In genomic region chr7:26862806-26863205, GRCh38 we compare ENCODE assay signal across 13 cellular contexts. TPM values are rescaled to one million over a fixed set of nuclear protein-coding genes. Genes with fewer than 3 reads are reported as not detected.
A peak's percentile ranks its signal among the peaks of the same experiment; 100 is the strongest.
DNase-seq lines count a peak whose midpoint lies in the region; ATAC-seq and TF ChIP-seq lines count a peak whose summit lies in the region.
"Had no signal": no experiment of that assay in that cellular context is flagged by ENCODE, and none has a peak within 500 bp of the region (broad histone marks: within the 10 kb centered on the region; RNA-seq: fewer than 3 reads in every experiment).

No MANE protein-coding gene starts in this region.

- dilution Hi-C loops in IMR-90 (cut with HindIII; ENCODE audit: low sequenced_read_pairs, unreplicated experiment) = no loop called here

- no peaks in the 10 kb centered on the region for H3K9me1 ChIP-seq in IMR-90 (ENCODE audit: insufficient read depth, low read length)

- H3K27me3 ChIP-seq in IMR-90 (ENCODE audit: control insufficient read depth, insufficient read depth, low read length) (no peaks in the 10 kb centered on the region), breast epithelium (no peaks in the 10 kb centered on the region), muscle layer of duodenum (ENCODE audit: low read depth, low read length) (no peaks in the 10 kb centered on the region)

- POLR2A ChIA-PET in IMR-90 (lab: Charles Lee; ENCODE audit: unreplicated experiment) = no interaction called here

- no peak overlapping the region for H3K23ac ChIP-seq in IMR-90 (ENCODE audit: low read depth, low read length)

- H4K91ac ChIP-seq in IMR-90 (ENCODE audit: insufficient read depth, low read depth, low read length) = no peak overlapping the region

- no peak overlapping the region for H3K4me3 ChIP-seq in IMR-90 (ENCODE audit: insufficient read depth, low read depth, low read length)
- peak overlapping the region in 1 of 3 donors; percentile 78 for H3K4me3 ChIP-seq in breast epithelium
- H3K4me3 ChIP-seq in muscle layer of duodenum (ENCODE audit: low read depth in 1 of 2, low read length in 2 of 2) = peak overlapping the region; percentile 97 to 98
- H3K4me3 ChIP-seq: SJSA1 had no signal

- H3K4me2 ChIP-seq in IMR-90 (ENCODE audit: low read depth, low read length) = no peak overlapping the region

- CTCF ChIA-PET in IMR-90 (lab: Yijun Ruan, JAX) = interaction anchor here (0.5 to 0.6 kb wide), 2 partner anchors 466 to 784 kb away, joined by 3 read pairs; no protein-coding TSS in a partner anchor

- H3K27ac ChIP-seq in 22Rv1 (peak overlapping the region; percentile 97), IMR-90 (ENCODE audit: insufficient read depth, low read length) (no peak overlapping the region), breast epithelium (peak overlapping the region; percentile 95 to 97), muscle layer of duodenum (ENCODE audit: low read length) (peak overlapping the region; percentile 97)
- H3K27ac ChIP-seq: SJSA1 had no signal

- no peak overlapping the region for H2AFZ ChIP-seq in IMR-90 (replicated peaks; ENCODE audit: low read length, poor library complexity)

- H2BK120ac ChIP-seq in IMR-90 (ENCODE audit: low read depth, low read length) = no peak overlapping the region

- H3K18ac ChIP-seq in IMR-90 (ENCODE audit: low read depth, low read length) = no peak overlapping the region

- no peaks in the 10 kb centered on the region for H4K20me1 ChIP-seq in IMR-90 (ENCODE audit: insufficient read depth, low read length)

- H3K9me3 ChIP-seq in IMR-90 (ENCODE audit: control insufficient read depth, insufficient read depth, low read length) = no peaks in the 10 kb centered on the region
- no peaks in the 10 kb centered on the region for H3K9me3 ChIP-seq in breast epithelium
- H3K9me3 ChIP-seq in muscle layer of duodenum (ENCODE audit: control insufficient read depth in 1 of 2, low read length in 2 of 2) = no peaks in the 10 kb centered on the region
- H3K9me3 ChIP-seq: SJSA1 had no signal

- no peak overlapping the region for H2BK20ac ChIP-seq in IMR-90 (ENCODE audit: low read depth, low read length)

- in situ Hi-C loops in IMR-90 (cut with MboI; ENCODE audit: low sequenced_read_pairs) = loop anchor here (25.0 kb wide), 1 partner anchor 651 kb away; the partner anchor contains the start of genes CBX3 and HNRNPA2B1

- H3K4me1 ChIP-seq in IMR-90 (ENCODE audit: control insufficient read depth, insufficient read depth, low read length) = no peaks in the 10 kb centered on the region; the same call in 1 of the 2 replicates
- no peaks in the 10 kb centered on the region for H3K4me1 ChIP-seq in breast epithelium
- peaks cover 4 to 15% of the 10 kb centered on the region in 2 donors for H3K4me1 ChIP-seq in muscle layer of duodenum (ENCODE audit: control insufficient read depth in 1 of 2, insufficient read depth in 2 of 2, low read length in 2 of 2)

- H2AK5ac ChIP-seq in IMR-90 (ENCODE audit: low read depth, low read length) = no peak overlapping the region

- no peak overlapping the region for H3K4ac ChIP-seq in IMR-90 (ENCODE audit: low read depth, low read length)

- no peak overlapping the region for H3K56ac ChIP-seq in IMR-90 (ENCODE audit: extremely low read depth, insufficient read depth, low read length)

- no peak overlapping the region for H4K5ac ChIP-seq in IMR-90 (ENCODE audit: low read depth, low read length)

- intact Hi-C loops in IMR-90 (cut with micrococcal nuclease) = loop anchor here (10.0 kb wide), 1 partner anchor 488 kb away; no protein-coding TSS in a partner anchor
- intact Hi-C loops in breast epithelium (cut with DNase I; ENCODE audit: low total_unique reads) = no loop called here

- TF ChIP-seq CTCF in 22Rv1 (IDR thresholded peaks at IDR 0.05) (no peak), IMR-90 (conservative IDR thresholded peaks at IDR 0.05; ENCODE audit: low read depth, low read length) (no peak), breast epithelium (IDR thresholded peaks at IDR 0.05) (no peak)

- no peak overlapping the region for H2BK15ac ChIP-seq in IMR-90 (ENCODE audit: low read depth, low read length)

- no peak for ATAC-seq in IMR-90 (ENCODE audit: low read depth)
- ATAC-seq in GM19328 (IDR thresholded peaks at IDR 0.05; ENCODE audit: unreplicated experiment) = no peak
- ATAC-seq: activated naive CD4-positive, alpha-beta T cell treated with anti-CD3 and anti-CD28 coated beads, Interleukin-2, amount 50 U/mL, for 72 hours had no signal

- DNase-seq in IMR-90 (no peak), breast epithelium (ENCODE audit: low spot score in 2 of 2) (no peak), cerebellum (ENCODE audit: low spot score) (no peak), NOMO-1 (lab: John Stamatoyannopoulos, UW; ENCODE audit: unreplicated experiment in 2 of 2) (no peak)
- DNase-seq in central memory CD4-positive, alpha-beta T cell = no peak
- DNase-seq: DMS79 treated with DMSO at 0.1 percent for 48 hours, foreskin fibroblast, NCI-H524 treated with DMSO at 0.1 percent for 48 hours had no signal

- no TSS peak for BruUV-seq in IMR-90 (replicated peaks; lab: Mats Ljungman, UMichigan)

- no peak overlapping the region for H4K8ac ChIP-seq in IMR-90 (ENCODE audit: low read depth in 2 of 2, low read length in 2 of 2)

- no peak overlapping the region for H2AK9ac ChIP-seq in IMR-90 (replicated peaks; ENCODE audit: low read depth, low read length, poor library complexity)

- TF ChIP-seq RAD21 in IMR-90 (IDR thresholded peaks at IDR 0.05; ENCODE audit: low read length) = no peak

- H3K9ac ChIP-seq in IMR-90 (ENCODE audit: low read depth, low read length) = no peak overlapping the region

- H2BK5ac ChIP-seq in IMR-90 (ENCODE audit: low read depth, low read length, poor library complexity, severe bottlenecking) = no peak overlapping the region

- H3K14ac ChIP-seq in IMR-90 (replicated peaks; ENCODE audit: low read depth, low read length) = no peak overlapping the region

- WGBS in IMR-90 (ENCODE audit: extremely low coverage in 2 of 2, insufficient read length in 1 of 2), 2 experiments = 80% methylated on average over 1 of the region's 2 CpGs; no CpG with 5 or more reads in 1 of the 2 experiments

- peaks cover 9 to 25% of the 10 kb centered on the region in 2 experiments; a peak in 3 of 4 replicates for H3K79me1 ChIP-seq in IMR-90 (ENCODE audit: low read depth in 1 of 2, low read length in 2 of 2)

- H3K36me3 ChIP-seq in IMR-90 (ENCODE audit: control insufficient read depth, insufficient read depth, low read length) (no peaks in the 10 kb centered on the region), breast epithelium (no peaks in the 10 kb centered on the region), muscle layer of duodenum (ENCODE audit: control insufficient read depth in 1 of 2, insufficient read depth in 2 of 2, low read length in 2 of 2) (no peaks in the 10 kb centered on the region)
- H3K36me3 ChIP-seq: SJSA1 had no signal

- no peak for TF ChIP-seq POLR2A in IMR-90 (IDR thresholded peaks at IDR 0.05; ENCODE audit: low read depth, low read length)
- no peak for TF ChIP-seq POLR2A in breast epithelium (IDR thresholded peaks at IDR 0.05)

TF ChIP-seq in IMR-90, 13 proteins besides CTCF, POLR2A, EP300 and RAD21:
- TF ChIP-seq CEBPB (IDR thresholded peaks at IDR 0.05; ENCODE audit: low read depth, low read length) = peak; percentile 35; the same call in 1 of the 2 replicates
- no peak for TF ChIP-seq FOS (IDR thresholded peaks at IDR 0.05; ENCODE audit: low read depth, low read length)

RNA-seq across cellular contexts. Expression of gene SKAP2, which starts 1.6 kb away (rescaled TPM):
- 5.7 and 11.1 TPM in 2 replicates for total RNA-seq in IMR-90 (2012; rRNA removed)
- 5.4 and 7.4 TPM in 2 replicates for polyA plus RNA-seq in IMR-90 (2012; rRNA removed)
- 1.7 and 2.4 TPM in 2 replicates for polyA plus RNA-seq in IMR-90 (2012; cell fraction: cytosol; rRNA removed)
- 1.1 and 4.2 TPM in 2 replicates for polyA plus RNA-seq in IMR-90 (2012; cell fraction: nucleus; rRNA removed; ENCODE audit: low replicate concordance)
- 10 to 100 TPM; 26.5 to 46.5 (median 35.7) TPM for total RNA-seq in breast epithelium
- 2.4 TPM for total RNA-seq in cerebellum
